Comparison of ENCODE assay signal across 1 cellular context in genomic region chr16:15608398-15609285, GRCh38.
TF ChIP-seq lines count a peak whose summit lies in the region.

No MANE protein-coding gene starts in this region.

TF ChIP-seq in HepG2, 621 proteins besides CTCF, POLR2A, EP300 and RAD21 (continued from another document and continues in another):
- TF ChIP-seq, protein P1, sequence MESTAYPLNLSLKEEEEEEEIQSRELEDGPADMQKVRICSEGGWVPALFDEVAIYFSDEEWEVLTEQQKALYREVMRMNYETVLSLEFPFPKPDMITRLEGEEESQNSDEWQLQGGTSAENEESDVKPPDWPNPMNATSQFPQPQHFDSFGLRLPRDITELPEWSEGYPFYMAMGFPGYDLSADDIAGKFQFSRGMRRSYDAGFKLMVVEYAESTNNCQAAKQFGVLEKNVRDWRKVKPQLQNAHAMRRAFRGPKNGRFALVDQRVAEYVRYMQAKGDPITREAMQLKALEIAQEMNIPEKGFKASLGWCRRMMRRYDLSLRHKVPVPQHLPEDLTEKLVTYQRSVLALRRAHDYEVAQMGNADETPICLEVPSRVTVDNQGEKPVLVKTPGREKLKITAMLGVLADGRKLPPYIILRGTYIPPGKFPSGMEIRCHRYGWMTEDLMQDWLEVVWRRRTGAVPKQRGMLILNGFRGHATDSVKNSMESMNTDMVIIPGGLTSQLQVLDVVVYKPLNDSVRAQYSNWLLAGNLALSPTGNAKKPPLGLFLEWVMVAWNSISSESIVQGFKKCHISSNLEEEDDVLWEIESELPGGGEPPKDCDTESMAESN (CRISPR knock-in tag; conservative IDR thresholded peaks at IDR 0.05), result peak; percentile 64; the same call in 1 of the 2 replicates
- TF ChIP-seq ARID5B (CRISPR knock-in tag; IDR thresholded peaks at IDR 0.05) (peak; percentile 97), ZNF790 (CRISPR knock-in tag; IDR thresholded peaks at IDR 0.05; ENCODE audit: borderline replicate concordance) (no peak), ARNTL (CRISPR knock-in tag; IDR thresholded peaks at IDR 0.05) (0 out of 2 replicates have a peak, but pooled peaks have one; percentile 39), TEAD3 (CRISPR knock-in tag; optimal IDR thresholded peaks at IDR 0.05; ENCODE audit: borderline replicate concordance) (peak; percentile 96), NCOA1 (CRISPR knock-in tag; IDR thresholded peaks at IDR 0.05) (0 out of 2 replicates have a peak, but pooled peaks have one; percentile 19), ZNF382 (CRISPR knock-in tag; IDR thresholded peaks at IDR 0.05; ENCODE audit: borderline replicate concordance) (no peak), TCF7 (IDR thresholded peaks at IDR 0.05; ENCODE audit: low read depth) (peak; percentile 76), TRIM24 (CRISPR knock-in tag; IDR thresholded peaks at IDR 0.05) (0 out of 2 replicates have a peak, but pooled peaks have one; percentile 72), TP53 (CRISPR knock-in tag; conservative IDR thresholded peaks at IDR 0.05) (0 out of 2 replicates have a peak, but pooled peaks have one; percentile 49), CCDC6 (CRISPR knock-in tag; IDR thresholded peaks at IDR 0.05) (0 out of 2 replicates have a peak, but pooled peaks have one; percentile 42), ZMYM2 (CRISPR knock-in tag; IDR thresholded peaks at IDR 0.05) (peak; percentile 87; the same call in 1 of the 2 replicates), ZNF567 (CRISPR knock-in tag; IDR thresholded peaks at IDR 0.05; ENCODE audit: borderline replicate concordance) (no peak), TFE3 (CRISPR knock-in tag; IDR thresholded peaks at IDR 0.05) (peak; percentile 69), NFATC3 (CRISPR knock-in tag; IDR thresholded peaks at IDR 0.05) (no peak), DNMT3B (CRISPR knock-in tag; conservative IDR thresholded peaks at IDR 0.05) (peak; percentile 92), KDM6A (CRISPR knock-in tag; IDR thresholded peaks at IDR 0.05; ENCODE audit: low read depth) (peak; percentile 59; the same call in 1 of the 2 replicates), NFE2 (CRISPR knock-in tag; IDR thresholded peaks at IDR 0.05) (no peak), ZHX2 (IDR thresholded peaks at IDR 0.05; ENCODE audit: low read depth) (peak; percentile 63; the same call in 1 of the 2 replicates), ZHX2 (CRISPR knock-in tag; IDR thresholded peaks at IDR 0.05; ENCODE audit: borderline replicate concordance) (no peak; the same call in 1 of the 2 replicates), ZNF878 (CRISPR knock-in tag; IDR thresholded peaks at IDR 0.05) (peak; percentile 90; the same call in 1 of the 2 replicates), FOXA3 (CRISPR knock-in tag; IDR thresholded peaks at IDR 0.05) (peak; percentile 97), HDAC2 (CRISPR knock-in tag; IDR thresholded peaks at IDR 0.05) (peak; percentile 51; the same call in 1 of the 2 replicates), DDIT3 (CRISPR knock-in tag; IDR thresholded peaks at IDR 0.05) (no peak), ZSCAN9 (CRISPR knock-in tag; IDR thresholded peaks at IDR 0.05; ENCODE audit: borderline replicate concordance) (peak; percentile 58), MATR3 (CRISPR knock-in tag; IDR thresholded peaks at IDR 0.05) (no peak), NAIF1 (CRISPR knock-in tag; IDR thresholded peaks at IDR 0.05; ENCODE audit: borderline replicate concordance) (no peak), GTF3A (CRISPR knock-in tag; conservative IDR thresholded peaks at IDR 0.05) (no peak), FUBP1 (CRISPR knock-in tag; IDR thresholded peaks at IDR 0.05; ENCODE audit: borderline replicate concordance) (no peak), RFXAP (CRISPR knock-in tag; IDR thresholded peaks at IDR 0.05; ENCODE audit: borderline replicate concordance) (0 out of 2 replicates have a peak, but pooled peaks have one; percentile 17), HMGA1 (CRISPR knock-in tag; conservative IDR thresholded peaks at IDR 0.05) (no peak), NFIC (IDR thresholded peaks at IDR 0.05; ENCODE audit: low read length) (peak; percentile 83; the same call in 1 of the 2 replicates), NFE2L1 (CRISPR knock-in tag; IDR thresholded peaks at IDR 0.05; ENCODE audit: borderline replicate concordance) (no peak), ZSCAN29 (CRISPR knock-in tag; conservative IDR thresholded peaks at IDR 0.05) (peak; percentile 40; the same call in 1 of the 2 replicates), ZC3H13 (CRISPR knock-in tag; IDR thresholded peaks at IDR 0.05) (no peak)
- TF ChIP-seq, protein P2, sequence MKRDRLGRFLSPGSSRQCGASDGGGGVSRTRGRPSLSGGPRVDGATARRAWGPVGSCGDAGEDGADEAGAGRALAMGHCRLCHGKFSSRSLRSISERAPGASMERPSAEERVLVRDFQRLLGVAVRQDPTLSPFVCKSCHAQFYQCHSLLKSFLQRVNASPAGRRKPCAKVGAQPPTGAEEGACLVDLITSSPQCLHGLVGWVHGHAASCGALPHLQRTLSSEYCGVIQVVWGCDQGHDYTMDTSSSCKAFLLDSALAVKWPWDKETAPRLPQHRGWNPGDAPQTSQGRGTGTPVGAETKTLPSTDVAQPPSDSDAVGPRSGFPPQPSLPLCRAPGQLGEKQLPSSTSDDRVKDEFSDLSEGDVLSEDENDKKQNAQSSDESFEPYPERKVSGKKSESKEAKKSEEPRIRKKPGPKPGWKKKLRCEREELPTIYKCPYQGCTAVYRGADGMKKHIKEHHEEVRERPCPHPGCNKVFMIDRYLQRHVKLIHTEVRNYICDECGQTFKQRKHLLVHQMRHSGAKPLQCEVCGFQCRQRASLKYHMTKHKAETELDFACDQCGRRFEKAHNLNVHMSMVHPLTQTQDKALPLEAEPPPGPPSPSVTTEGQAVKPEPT (CRISPR knock-in tag; IDR thresholded peaks at IDR 0.05; ENCODE audit: low read depth), result no peak
- TF ChIP-seq, protein P3, sequence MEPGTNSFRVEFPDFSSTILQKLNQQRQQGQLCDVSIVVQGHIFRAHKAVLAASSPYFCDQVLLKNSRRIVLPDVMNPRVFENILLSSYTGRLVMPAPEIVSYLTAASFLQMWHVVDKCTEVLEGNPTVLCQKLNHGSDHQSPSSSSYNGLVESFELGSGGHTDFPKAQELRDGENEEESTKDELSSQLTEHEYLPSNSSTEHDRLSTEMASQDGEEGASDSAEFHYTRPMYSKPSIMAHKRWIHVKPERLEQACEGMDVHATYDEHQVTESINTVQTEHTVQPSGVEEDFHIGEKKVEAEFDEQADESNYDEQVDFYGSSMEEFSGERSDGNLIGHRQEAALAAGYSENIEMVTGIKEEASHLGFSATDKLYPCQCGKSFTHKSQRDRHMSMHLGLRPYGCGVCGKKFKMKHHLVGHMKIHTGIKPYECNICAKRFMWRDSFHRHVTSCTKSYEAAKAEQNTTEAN (CRISPR knock-in tag; conservative IDR thresholded peaks at IDR 0.05), result peak; percentile 96
- TF ChIP-seq, protein P4, sequence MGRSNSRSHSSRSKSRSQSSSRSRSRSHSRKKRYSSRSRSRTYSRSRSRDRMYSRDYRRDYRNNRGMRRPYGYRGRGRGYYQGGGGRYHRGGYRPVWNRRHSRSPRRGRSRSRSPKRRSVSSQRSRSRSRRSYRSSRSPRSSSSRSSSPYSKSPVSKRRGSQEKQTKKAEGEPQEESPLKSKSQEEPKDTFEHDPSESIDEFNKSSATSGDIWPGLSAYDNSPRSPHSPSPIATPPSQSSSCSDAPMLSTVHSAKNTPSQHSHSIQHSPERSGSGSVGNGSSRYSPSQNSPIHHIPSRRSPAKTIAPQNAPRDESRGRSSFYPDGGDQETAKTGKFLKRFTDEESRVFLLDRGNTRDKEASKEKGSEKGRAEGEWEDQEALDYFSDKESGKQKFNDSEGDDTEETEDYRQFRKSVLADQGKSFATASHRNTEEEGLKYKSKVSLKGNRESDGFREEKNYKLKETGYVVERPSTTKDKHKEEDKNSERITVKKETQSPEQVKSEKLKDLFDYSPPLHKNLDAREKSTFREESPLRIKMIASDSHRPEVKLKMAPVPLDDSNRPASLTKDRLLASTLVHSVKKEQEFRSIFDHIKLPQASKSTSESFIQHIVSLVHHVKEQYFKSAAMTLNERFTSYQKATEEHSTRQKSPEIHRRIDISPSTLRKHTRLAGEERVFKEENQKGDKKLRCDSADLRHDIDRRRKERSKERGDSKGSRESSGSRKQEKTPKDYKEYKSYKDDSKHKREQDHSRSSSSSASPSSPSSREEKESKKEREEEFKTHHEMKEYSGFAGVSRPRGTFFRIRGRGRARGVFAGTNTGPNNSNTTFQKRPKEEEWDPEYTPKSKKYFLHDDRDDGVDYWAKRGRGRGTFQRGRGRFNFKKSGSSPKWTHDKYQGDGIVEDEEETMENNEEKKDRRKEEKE (IDR thresholded peaks at IDR 0.05), result no peak
